In genomic region chr9:98707158-98708102, GRCh38 we compare ENCODE assay signal across 9 cellular contexts. TPM values are rescaled to one million over a fixed set of nuclear protein-coding genes. Genes with fewer than 3 reads are reported as not detected.
A peak's percentile ranks its signal among the peaks of the same experiment; 100 is the strongest.
DNase-seq lines count a peak whose midpoint lies in the region; ATAC-seq and TF ChIP-seq lines count a peak whose summit lies in the region.
"Had no signal": no experiment of that assay in that cellular context is flagged by ENCODE, and none has a peak within 500 bp of the region (broad histone marks: within the 10 kb centered on the region; RNA-seq: fewer than 3 reads in every experiment).

No MANE protein-coding gene starts in this region.

- H3K4me2 ChIP-seq in HCT116 (ENCODE audit: low read length): peak overlapping the region; percentile 44; the same call in 1 of the 2 replicates

- peak; percentile 91 for ATAC-seq in HCT116
- no peak for ATAC-seq in CD4-positive, alpha-beta T cell (ENCODE audit: poor library complexity)

- H3K36me3 ChIP-seq in HCT116 (ENCODE audit: control insufficient read depth in 1 of 2, insufficient read depth in 2 of 2, low read length in 2 of 2): no peaks in the 10 kb centered on the region
- no peaks in the 10 kb centered on the region for H3K36me3 ChIP-seq in NT2/D1 (ENCODE audit: insufficient read depth, insufficient read length, low read length)

- no peaks in the 10 kb centered on the region for H4K20me1 ChIP-seq in HCT116 (ENCODE audit: insufficient read depth)

- CTCF ChIA-PET in HCT116 (lab: Charles Lee): no interaction called here
- CTCF ChIA-PET in CD4-positive, alpha-beta T cell (lab: Charles Lee): no interaction called here

- peak; percentile 19 to 54 (median 54); a peak in 4 of 6 replicates for TF ChIP-seq CTCF in HCT116 (IDR thresholded peaks at IDR 0.05 in 2 of 3, conservative IDR thresholded peaks at IDR 0.05 in 1 of 3; ENCODE audit: borderline replicate concordance in 1 of 3, insufficient read depth in 1 of 3, low read depth in 2 of 3, low read length in 2 of 3)
- peak; percentile 47 for TF ChIP-seq CTCF in mesothelial cell of epicardium (IDR thresholded peaks at IDR 0.05; ENCODE audit: unreplicated experiment)
- no peak for TF ChIP-seq CTCF in CD4-positive, alpha-beta T cell (IDR thresholded peaks at IDR 0.05)

- intact Hi-C loops in HCT116 (cut with micrococcal nuclease): loop anchor here (1.0 kb wide), 1 partner anchor 392 kb away; no protein-coding TSS in a partner anchor
- intact Hi-C loops in activated T-helper 1 cell treated with anti-CD3 and anti-CD28 coated beads, Interleukin-12 subunit alpha, Interleukin-12 subunit beta, Interleukin-2, Interleukin-4 antibody, amounts not matched to agents 30 ng/mL and 10 ng/mL and 1 ng/mL, durations not matched to agents 14 hours and 24 hours and 36 hours (cut with micrococcal nuclease): no loop called here
- intact Hi-C loops in CD4-positive, alpha-beta T cell (cut with DNase I, micrococcal nuclease): no loop called here

- H2AFZ ChIP-seq in HCT116 (ENCODE audit: low read depth, low read length, poor library complexity, severe bottlenecking): no peak overlapping the region

- RAD21 ChIA-PET in HCT116 (lab: Charles Lee; ENCODE audit: low non-redundant PET in 1 of 2, low total read pairs in 2 of 2, uncharacterized antibody in 2 of 2, unreplicated experiment in 2 of 2): no interaction called here

- peaks cover 10% of the 10 kb centered on the region for H3K27me3 ChIP-seq in HCT116 (ENCODE audit: insufficient read depth, low read length)
- peaks cover 75% of the 10 kb centered on the region for H3K27me3 ChIP-seq in NT2/D1 (ENCODE audit: insufficient read depth, insufficient read length)
- H3K27me3 ChIP-seq in CD4-positive, alpha-beta T cell (ENCODE audit: control insufficient read depth, insufficient read depth, low read length): peaks cover 61% of the 10 kb centered on the region

- POLR2A ChIA-PET in HCT116 (lab: Charles Lee): no interaction called here
- POLR2A ChIA-PET in CD4-positive, alpha-beta T cell (lab: Charles Lee): no interaction called here

- no peak overlapping the region for H3K9ac ChIP-seq in HCT116 (ENCODE audit: low read length)
- H3K9ac ChIP-seq in NT2/D1 (ENCODE audit: insufficient read length, low read depth): peak overlapping the region; percentile 51

- BruUV-seq in HCT116 (replicated peaks; lab: Mats Ljungman, UMichigan): no TSS peak

- no peak overlapping the region for H3K4me3 ChIP-seq in HCT116 (replicated peaks in 1 of 2; ENCODE audit: low read depth in 1 of 2, low read length in 2 of 2)
- peak overlapping the region; percentile 19 for H3K4me3 ChIP-seq in NT2/D1 (ENCODE audit: insufficient read length, low read depth)

- no peak for TF ChIP-seq POLR2A in HCT116 (IDR thresholded peaks at IDR 0.05; ENCODE audit: borderline replicate concordance, extremely low read depth, insufficient read depth, insufficient read length)

- H3K9me3 ChIP-seq in HCT116 (ENCODE audit: control insufficient read depth in 1 of 2, insufficient read depth in 1 of 2, low read depth in 1 of 2, low read length in 2 of 2) (no peaks in the 10 kb centered on the region), NT2/D1 (ENCODE audit: insufficient read depth, low read length) (no peaks in the 10 kb centered on the region)
- no peaks in the 10 kb centered on the region for H3K9me3 ChIP-seq in CD4-positive, alpha-beta T cell (ENCODE audit: control insufficient read depth, low read length)

- H3K4me1 ChIP-seq in HCT116 (ENCODE audit: control insufficient read depth in 1 of 2, insufficient read depth in 2 of 2, low read length in 2 of 2): no peaks in the 10 kb centered on the region
- peaks cover 4% of the 10 kb centered on the region for H3K4me1 ChIP-seq in NT2/D1 (ENCODE audit: insufficient read depth, insufficient read length)

- H3K9me2 ChIP-seq in HCT116 (ENCODE audit: insufficient read depth): no peaks in the 10 kb centered on the region

- peak overlapping the region; percentile 59 for H3K4me3 Mint-ChIP-seq in mesothelial cell of epicardium
- H3K4me3 Mint-ChIP-seq in activated T-helper 1 cell treated with anti-CD3 and anti-CD28 coated beads, Interleukin-12 subunit alpha, Interleukin-12 subunit beta, Interleukin-2, Interleukin-4 antibody, amounts not matched to agents 30 ng/mL and 10 ng/mL and 1 ng/mL, durations not matched to agents 14 hours and 24 hours and 36 hours: no peak overlapping the region
- H3K4me3 Mint-ChIP-seq in CD4-positive, alpha-beta T cell: no peak overlapping the region

- TF ChIP-seq RAD21 in HCT116 (IDR thresholded peaks at IDR 0.05; ENCODE audit: low read depth): peak; percentile 65

- no peak overlapping the region for H3K27ac ChIP-seq in HCT116 (ENCODE audit: low read depth, low read length)
- no peak overlapping the region for H3K27ac ChIP-seq in CD4-positive, alpha-beta T cell (ENCODE audit: low read depth, low read length)

- H3K9me3 Mint-ChIP-seq in mesothelial cell of epicardium: peaks cover 2% of the 10 kb centered on the region
- H3K9me3 Mint-ChIP-seq in activated T-helper 1 cell treated with anti-CD3 and anti-CD28 coated beads, Interleukin-12 subunit alpha, Interleukin-12 subunit beta, Interleukin-2, Interleukin-4 antibody, amounts not matched to agents 30 ng/mL and 10 ng/mL and 1 ng/mL, durations not matched to agents 14 hours and 24 hours and 36 hours: no peaks in the 10 kb centered on the region
- no peaks in the 10 kb centered on the region for H3K9me3 Mint-ChIP-seq in CD4-positive, alpha-beta T cell

- no peaks in the 10 kb centered on the region for H3K79me2 ChIP-seq in HCT116 (ENCODE audit: insufficient read depth, low read length)

- peak; percentile 94 for DNase-seq in DMS 273 (lab: John Stamatoyannopoulos, UW; ENCODE audit: unreplicated experiment)
- peak; percentile 3 for DNase-seq in HCT116 (ENCODE audit: low read depth, low spot score)
- DNase-seq in NT2/D1 (ENCODE audit: low read depth, low spot score): peak; percentile 81
- peak; percentile 77 for DNase-seq in epidermal melanocyte (ENCODE audit: insufficient read length, low spot score)
- DNase-seq in mesothelial cell of epicardium (ENCODE audit: low spot score in 2 of 2, unreplicated experiment in 2 of 2): peak in 1 of 2 experiments; percentile 72
- DNase-seq in activated T-helper 1 cell treated with anti-CD3 and anti-CD28 coated beads, Interleukin-12 subunit alpha, Interleukin-12 subunit beta, Interleukin-2, Interleukin-4 antibody, amounts not matched to agents 30 ng/mL and 10 ng/mL and 1 ng/mL, durations not matched to agents 14 hours and 24 hours and 36 hours (ENCODE audit: low spot score): no peak
- DNase-seq in CD4-positive, alpha-beta T cell: no peak
- no peak for DNase-seq in activated effector memory CD4-positive, alpha-beta T cell treated with anti-CD3 and anti-CD28 coated beads, Interleukin-2, amount 50 U/mL, for 16 hours

- peaks cover 7% of the 10 kb centered on the region for H3K4me1 Mint-ChIP-seq in mesothelial cell of epicardium
- no peaks in the 10 kb centered on the region for H3K4me1 Mint-ChIP-seq in activated T-helper 1 cell treated with anti-CD3 and anti-CD28 coated beads, Interleukin-12 subunit alpha, Interleukin-12 subunit beta, Interleukin-2, Interleukin-4 antibody, amounts not matched to agents 30 ng/mL and 10 ng/mL and 1 ng/mL, durations not matched to agents 14 hours and 24 hours and 36 hours (ENCODE audit: low read depth)
- H3K4me1 Mint-ChIP-seq in CD4-positive, alpha-beta T cell (ENCODE audit: low read depth): no peaks in the 10 kb centered on the region

- no peaks in the 10 kb centered on the region for H3K36me3 Mint-ChIP-seq in mesothelial cell of epicardium
- no peaks in the 10 kb centered on the region for H3K36me3 Mint-ChIP-seq in activated T-helper 1 cell treated with anti-CD3 and anti-CD28 coated beads, Interleukin-12 subunit alpha, Interleukin-12 subunit beta, Interleukin-2, Interleukin-4 antibody, amounts not matched to agents 30 ng/mL and 10 ng/mL and 1 ng/mL, durations not matched to agents 14 hours and 24 hours and 36 hours (ENCODE audit: low read depth)
- no peaks in the 10 kb centered on the region for H3K36me3 Mint-ChIP-seq in CD4-positive, alpha-beta T cell (ENCODE audit: low read depth)

- H3K27ac Mint-ChIP-seq in mesothelial cell of epicardium: no peak overlapping the region
- H3K27ac Mint-ChIP-seq in activated T-helper 1 cell treated with anti-CD3 and anti-CD28 coated beads, Interleukin-12 subunit alpha, Interleukin-12 subunit beta, Interleukin-2, Interleukin-4 antibody, amounts not matched to agents 30 ng/mL and 10 ng/mL and 1 ng/mL, durations not matched to agents 14 hours and 24 hours and 36 hours: no peak overlapping the region
- no peak overlapping the region for H3K27ac Mint-ChIP-seq in CD4-positive, alpha-beta T cell

- H3K27me3 Mint-ChIP-seq in mesothelial cell of epicardium (ENCODE audit: low read depth): peaks cover 86% of the 10 kb centered on the region
- peaks cover 63% of the 10 kb centered on the region for H3K27me3 Mint-ChIP-seq in activated T-helper 1 cell treated with anti-CD3 and anti-CD28 coated beads, Interleukin-12 subunit alpha, Interleukin-12 subunit beta, Interleukin-2, Interleukin-4 antibody, amounts not matched to agents 30 ng/mL and 10 ng/mL and 1 ng/mL, durations not matched to agents 14 hours and 24 hours and 36 hours (ENCODE audit: insufficient read depth)
- peaks cover 70% of the 10 kb centered on the region for H3K27me3 Mint-ChIP-seq in CD4-positive, alpha-beta T cell

TF ChIP-seq in HCT116, 20 proteins besides CTCF, POLR2A, EP300 and RAD21 (continues in another document):
- TF ChIP-seq EZH2 (IDR thresholded peaks at IDR 0.05) (no peak), MAX (IDR thresholded peaks at IDR 0.05) (no peak), CEBPB (IDR thresholded peaks at IDR 0.05; ENCODE audit: low read depth) (no peak)

RNA-seq across cellular contexts. Expression of gene GABBR2, which starts 1.3 kb away (rescaled TPM):
- total RNA-seq in HCT116 (2021; ENCODE audit: unreplicated experiment) (0.15 TPM), mesothelial cell of epicardium (0.25 to 0.74 TPM (median 0.55 TPM) in 3 replicates)
- polyA plus RNA-seq in HCT116 (2012): 0.03 TPM in 1 of 2 replicates, not detected in the other
- total RNA-seq in activated T-helper 1 cell treated with anti-CD3 and anti-CD28 coated beads, Interleukin-12 subunit alpha, Interleukin-12 subunit beta, Interleukin-2, Interleukin-4 antibody, amounts not matched to agents 30 ng/mL and 10 ng/mL and 1 ng/mL, durations not matched to agents 14 hours and 24 hours and 36 hours: not detected in 2 replicates
- not detected for total RNA-seq in CD4-positive, alpha-beta T cell
- total RNA-seq: T-helper 2 cell treated with Interferon-gamma antibody and Interleukin-4, amounts not matched to agents 100 ng/mL and 5 ng/mL, for 36 hours had no signal

Comparison
In these comparisons a context has a peak if more than half of its experiments do, and no peak if none do; other contexts are left out.
1. DNase-seq: peak in DMS 273 (single experiment), HCT116 (single experiment), NT2/D1 (single experiment) and epidermal melanocyte (single experiment); none in activated T-helper 1 cell treated with anti-CD3 and anti-CD28 coated beads, Interleukin-12 subunit alpha, Interleukin-12 subunit beta, Interleukin-2, Interleukin-4 antibody, amounts not matched to agents 30 ng/mL and 10 ng/mL and 1 ng/mL, durations not matched to agents 14 hours and 24 hours and 36 hours (single experiment), CD4-positive, alpha-beta T cell (0 of 10) and activated effector memory CD4-positive, alpha-beta T cell treated with anti-CD3 and anti-CD28 coated beads, Interleukin-2, amount 50 U/mL, for 16 hours (single experiment).